15 cellular contexts compared by ENCODE assay signal in the genomic region with DNA sequence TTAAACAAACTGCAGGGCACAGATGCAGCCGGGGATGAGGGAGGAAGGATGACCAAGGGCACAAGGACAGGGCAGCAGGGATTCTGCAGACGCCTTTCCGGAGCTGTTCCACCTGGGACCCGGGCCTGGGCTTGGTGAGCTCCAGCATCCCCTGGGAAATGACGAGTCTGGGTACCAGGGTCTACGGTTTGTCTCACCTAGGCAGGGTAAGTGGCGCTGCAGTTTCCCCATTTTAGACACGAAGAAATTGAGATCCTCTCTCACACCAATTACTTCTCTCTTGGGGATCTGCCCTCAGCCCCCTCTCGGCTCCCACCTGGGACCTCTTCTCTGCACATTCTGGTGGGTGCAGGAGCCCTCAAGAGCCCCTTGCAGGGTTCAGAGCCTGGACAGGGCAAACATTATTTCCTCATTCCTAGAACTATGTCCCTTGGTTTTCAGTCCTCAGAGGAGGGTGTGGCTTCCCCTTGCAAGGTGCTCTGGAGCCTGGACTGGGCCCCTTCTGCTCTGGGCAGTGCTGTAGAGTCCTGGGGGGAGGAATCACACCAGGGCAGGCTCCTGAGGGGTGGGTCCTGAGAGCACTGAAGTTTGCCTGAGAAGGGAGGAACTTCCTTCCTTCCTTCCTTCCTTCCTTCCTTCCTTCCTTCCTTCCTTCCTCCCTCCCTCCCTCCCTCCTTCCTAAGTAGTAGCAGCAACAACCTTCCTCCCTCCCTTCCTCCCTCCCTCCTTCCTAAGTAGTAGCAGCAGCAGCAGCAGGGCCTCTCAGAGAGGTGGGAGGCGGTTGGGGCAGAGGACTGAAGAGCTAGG. TPM values are rescaled to one million over a fixed set of nuclear protein-coding genes. Genes with fewer than 3 reads are reported as not detected.
A peak's percentile ranks its signal among the peaks of the same experiment; 100 is the strongest.
DNase-seq lines count a peak whose midpoint lies in the region; ATAC-seq lines count a peak whose summit lies in the region.
"Had no signal": no experiment of that assay in that cellular context is flagged by ENCODE, and none has a peak within 500 bp of the region (broad histone marks: within the 10 kb centered on the region; RNA-seq: fewer than 3 reads in every experiment).

No MANE protein-coding gene starts in this region.

- peaks cover 2% of the 10 kb centered on the region for H3K36me3 Mint-ChIP-seq in activated naive CD8-positive, alpha-beta T cell treated with anti-CD3 and anti-CD28 coated beads, Interleukin-2, amount 10 ng/mL, durations not matched to agents 7 days and 5 days
- no peaks in the 10 kb centered on the region for H3K36me3 Mint-ChIP-seq in activated naive CD8-positive, alpha-beta T cell treated with anti-CD3 and anti-CD28 coated beads for 36 hours
- H3K36me3 Mint-ChIP-seq in naive thymus-derived CD4-positive, alpha-beta T cell: no peaks in the 10 kb centered on the region

- H3K9me3 Mint-ChIP-seq in activated naive CD8-positive, alpha-beta T cell treated with anti-CD3 and anti-CD28 coated beads, Interleukin-2, amount 10 ng/mL, durations not matched to agents 7 days and 5 days: no peaks in the 10 kb centered on the region
- H3K9me3 Mint-ChIP-seq in activated naive CD8-positive, alpha-beta T cell treated with anti-CD3 and anti-CD28 coated beads for 36 hours: no peaks in the 10 kb centered on the region
- H3K9me3 Mint-ChIP-seq in naive thymus-derived CD4-positive, alpha-beta T cell: peaks cover 0 to 3% (median 0%) of the 10 kb centered on the region in 11 donors

- H3K4me3 Mint-ChIP-seq in activated naive CD8-positive, alpha-beta T cell treated with anti-CD3 and anti-CD28 coated beads, Interleukin-2, amount 10 ng/mL, durations not matched to agents 7 days and 5 days: peak overlapping the region; percentile 13
- H3K4me3 Mint-ChIP-seq in activated naive CD8-positive, alpha-beta T cell treated with anti-CD3 and anti-CD28 coated beads for 36 hours: no peak overlapping the region
- peak overlapping the region; percentile 25 to 90 (median 77) for H3K4me3 Mint-ChIP-seq in naive thymus-derived CD4-positive, alpha-beta T cell

- H3K4me1 ChIP-seq in naive thymus-derived CD4-positive, alpha-beta T cell (ENCODE audit: control insufficient read depth in 2 of 2, insufficient read depth in 2 of 2, low read length in 2 of 2): peaks cover 5 to 12% of the 10 kb centered on the region in 2 donors
- H3K4me1 ChIP-seq: BE2C had no signal

- ATAC-seq in activated naive CD8-positive, alpha-beta T cell treated with anti-CD3 and anti-CD28 coated beads, Interleukin-2, amount 10 ng/mL, durations not matched to agents 7 days and 5 days (ENCODE audit: low read depth): no peak
- ATAC-seq in naive thymus-derived CD4-positive, alpha-beta T cell: no peak
- no peak for ATAC-seq in GM21447 (IDR thresholded peaks at IDR 0.05; ENCODE audit: unreplicated experiment)
- ATAC-seq in HG03095 (IDR thresholded peaks at IDR 0.05; ENCODE audit: unreplicated experiment): no peak

- no peak for DNase-seq in activated naive CD8-positive, alpha-beta T cell treated with anti-CD3 and anti-CD28 coated beads, Interleukin-2, amount 10 ng/mL, durations not matched to agents 7 days and 5 days
- DNase-seq in activated naive CD8-positive, alpha-beta T cell treated with anti-CD3 and anti-CD28 coated beads for 36 hours: no peak
- DNase-seq in naive thymus-derived CD4-positive, alpha-beta T cell: no peak
- no peak for DNase-seq in stimulated activated CD4-positive, alpha-beta T cell treated with anti-CD3 and anti-CD28 coated beads, Interleukin-15, amount 100 ng/mL, for 24 hours
- DNase-seq in putamen (ENCODE audit: low spot score): no peak
- DNase-seq: BE2C, GOT3, Karpas-422, NCI-H1694 treated with DMSO at 0.1 percent for 48 hours, T1000, uterus had no signal

- H3K27me3 Mint-ChIP-seq in activated naive CD8-positive, alpha-beta T cell treated with anti-CD3 and anti-CD28 coated beads, Interleukin-2, amount 10 ng/mL, durations not matched to agents 7 days and 5 days: peaks cover 25% of the 10 kb centered on the region
- peaks cover 19% of the 10 kb centered on the region for H3K27me3 Mint-ChIP-seq in activated naive CD8-positive, alpha-beta T cell treated with anti-CD3 and anti-CD28 coated beads for 36 hours
- H3K27me3 Mint-ChIP-seq in naive thymus-derived CD4-positive, alpha-beta T cell: peaks cover 0 to 45% (median 3%) of the 10 kb centered on the region in 5 donors

- no peak overlapping the region for H3K27ac Mint-ChIP-seq in activated naive CD8-positive, alpha-beta T cell treated with anti-CD3 and anti-CD28 coated beads, Interleukin-2, amount 10 ng/mL, durations not matched to agents 7 days and 5 days
- no peak overlapping the region for H3K27ac Mint-ChIP-seq in activated naive CD8-positive, alpha-beta T cell treated with anti-CD3 and anti-CD28 coated beads for 36 hours
- peak overlapping the region in 4 of 9 donors; percentile 20 to 65 (median 31) for H3K27ac Mint-ChIP-seq in naive thymus-derived CD4-positive, alpha-beta T cell
- H3K27ac Mint-ChIP-seq: progenitor cell of endocrine pancreas had no signal

- no peaks in the 10 kb centered on the region for H3K9me3 ChIP-seq in naive thymus-derived CD4-positive, alpha-beta T cell (ENCODE audit: control insufficient read depth in 2 of 3, low read length in 3 of 3)
- H3K9me3 ChIP-seq: BE2C, uterus had no signal

- peak overlapping the region; percentile 93 for H3K27ac ChIP-seq in angular gyrus (ENCODE audit: low read depth, low read length)
- H3K27ac ChIP-seq in naive thymus-derived CD4-positive, alpha-beta T cell (ENCODE audit: low read depth, low read length): no peak overlapping the region
- H3K27ac ChIP-seq: uterus had no signal

- H3K27me3 ChIP-seq in naive thymus-derived CD4-positive, alpha-beta T cell (ENCODE audit: control insufficient read depth in 2 of 2, insufficient read depth in 2 of 2, low read length in 2 of 2): no peaks in the 10 kb centered on the region
- H3K27me3 ChIP-seq: BE2C, uterus had no signal

- intact Hi-C loops in naive thymus-derived CD4-positive, alpha-beta T cell (cut with micrococcal nuclease): loop anchor here in 1 of 2 donors (10.0 kb wide), 1 partner anchor 418 kb away; no protein-coding TSS in a partner anchor

- no peaks in the 10 kb centered on the region for H3K36me3 ChIP-seq in naive thymus-derived CD4-positive, alpha-beta T cell (ENCODE audit: control insufficient read depth in 2 of 3, insufficient read depth in 3 of 3, low read length in 3 of 3)
- H3K36me3 ChIP-seq: BE2C, uterus had no signal

- CTCF ChIA-PET in naive thymus-derived CD4-positive, alpha-beta T cell (lab: Charles Lee): no interaction called here

- H3K4me1 Mint-ChIP-seq in activated naive CD8-positive, alpha-beta T cell treated with anti-CD3 and anti-CD28 coated beads, Interleukin-2, amount 10 ng/mL, durations not matched to agents 7 days and 5 days: peaks cover 9% of the 10 kb centered on the region
- H3K4me1 Mint-ChIP-seq in activated naive CD8-positive, alpha-beta T cell treated with anti-CD3 and anti-CD28 coated beads for 36 hours: peaks cover 13% of the 10 kb centered on the region
- H3K4me1 Mint-ChIP-seq in naive thymus-derived CD4-positive, alpha-beta T cell: peaks cover 8 to 17% (median 14%) of the 10 kb centered on the region in 7 donors

- no peak overlapping the region for H3K4me3 ChIP-seq in naive thymus-derived CD4-positive, alpha-beta T cell (ENCODE audit: low read length)
- H3K4me3 ChIP-seq: uterus had no signal

- POLR2A ChIA-PET in activated naive CD8-positive, alpha-beta T cell treated with anti-CD3 and anti-CD28 coated beads, Interleukin-2, amount 10 ng/mL, durations not matched to agents 7 days and 5 days (lab: Charles Lee): no interaction called here
- POLR2A ChIA-PET in naive thymus-derived CD4-positive, alpha-beta T cell (lab: Charles Lee): no interaction called here

RNA-seq across cellular contexts. Expression of a gene that starts 16.0 kb away (rescaled TPM):
- total RNA-seq in activated naive CD8-positive, alpha-beta T cell treated with anti-CD3 and anti-CD28 coated beads, Interleukin-2, amount 10 ng/mL, durations not matched to agents 7 days and 5 days: under 1 TPM; 0.37 to 0.69 TPM
- total RNA-seq in activated naive CD8-positive, alpha-beta T cell treated with anti-CD3 and anti-CD28 coated beads for 36 hours: 1 to 10 TPM in 1 of 2 experiments, under 1 TPM in 1; 0.66 to 1.3 TPM
- total RNA-seq in naive thymus-derived CD4-positive, alpha-beta T cell: 1 to 10 TPM in 1 of 5 experiments, under 1 TPM in 3, not detected in 1; 0.16 to 1.4 (median 0.42) TPM
- not detected for polyA plus RNA-seq in naive thymus-derived CD4-positive, alpha-beta T cell
